In genomic region chr9:91071185-91071990, GRCh38 we compare ENCODE assay signal across 1 cellular context.
TF ChIP-seq lines count a peak whose summit lies in the region.

No MANE protein-coding gene starts in this region.

TF ChIP-seq in HepG2, 621 proteins besides CTCF, POLR2A, EP300 and RAD21 (continued from another document and continues in another):
- TF ChIP-seq HES4 (CRISPR knock-in tag; IDR thresholded peaks at IDR 0.05; ENCODE audit: borderline replicate concordance) (no peak), CHD2 (IDR thresholded peaks at IDR 0.05; ENCODE audit: low read depth, low read length) (no peak), ZNF251 (CRISPR knock-in tag; IDR thresholded peaks at IDR 0.05) (no peak), TP53 (CRISPR knock-in tag; conservative IDR thresholded peaks at IDR 0.05) (no peak), SUZ12 (IDR thresholded peaks at IDR 0.05; ENCODE audit: low read depth, low read length) (no peak), ZNF660 (CRISPR knock-in tag; IDR thresholded peaks at IDR 0.05; ENCODE audit: borderline replicate concordance, low read depth) (no peak), ZNF672 (CRISPR knock-in tag; IDR thresholded peaks at IDR 0.05) (no peak), GPBP1L1 (CRISPR knock-in tag; IDR thresholded peaks at IDR 0.05) (no peak), ZNF230 (CRISPR knock-in tag; IDR thresholded peaks at IDR 0.05) (no peak), ZBTB34 (CRISPR knock-in tag; IDR thresholded peaks at IDR 0.05) (0 out of 2 replicates have a peak, but pooled peaks have one; percentile 39), FIP1L1 (IDR thresholded peaks at IDR 0.05; ENCODE audit: borderline replicate concordance, insufficient read depth, low read depth, low read length) (no peak), ZNF704 (CRISPR knock-in tag; IDR thresholded peaks at IDR 0.05; ENCODE audit: borderline replicate concordance) (no peak), ISX (CRISPR knock-in tag; conservative IDR thresholded peaks at IDR 0.05) (no peak), ZNF790 (CRISPR knock-in tag; IDR thresholded peaks at IDR 0.05; ENCODE audit: borderline replicate concordance) (no peak), HNF4A (CRISPR knock-in tag; IDR thresholded peaks at IDR 0.05) (peak; percentile 43), REPIN1 (CRISPR knock-in tag; IDR thresholded peaks at IDR 0.05; ENCODE audit: borderline replicate concordance, low read depth) (no peak), ZNF776 (CRISPR knock-in tag; IDR thresholded peaks at IDR 0.05) (no peak), SNAPC2 (CRISPR knock-in tag; IDR thresholded peaks at IDR 0.05) (0 out of 2 replicates have a peak, but pooled peaks have one; percentile 46), BRD4 (CRISPR knock-in tag; IDR thresholded peaks at IDR 0.05) (peak; percentile 23; the same call in 1 of the 2 replicates), GATAD2A (CRISPR knock-in tag; IDR thresholded peaks at IDR 0.05) (peak; percentile 67), ZBTB3 (CRISPR knock-in tag; IDR thresholded peaks at IDR 0.05; ENCODE audit: borderline replicate concordance, low read depth) (no peak), SIN3A (IDR thresholded peaks at IDR 0.05; ENCODE audit: borderline replicate concordance, low read depth, low read length) (no peak), SSRP1 (CRISPR knock-in tag; IDR thresholded peaks at IDR 0.05) (peak; percentile 52), SP4 (CRISPR knock-in tag; IDR thresholded peaks at IDR 0.05) (no peak; the same call in 1 of the 2 replicates), ZNF646 (CRISPR knock-in tag; IDR thresholded peaks at IDR 0.05) (peak; percentile 38), YEATS4 (CRISPR knock-in tag; IDR thresholded peaks at IDR 0.05; ENCODE audit: borderline replicate concordance) (peak; percentile 88), SP140L (CRISPR knock-in tag; IDR thresholded peaks at IDR 0.05; ENCODE audit: borderline replicate concordance) (no peak), MBD4 (IDR thresholded peaks at IDR 0.05; ENCODE audit: borderline replicate concordance, low read length) (no peak), ZNF761 (CRISPR knock-in tag; conservative IDR thresholded peaks at IDR 0.05) (no peak), JUN (CRISPR knock-in tag; IDR thresholded peaks at IDR 0.05) (peak; percentile 20; the same call in 1 of the 2 replicates), ATM (IDR thresholded peaks at IDR 0.05; ENCODE audit: borderline replicate concordance) (no peak), NFKBIZ (CRISPR knock-in tag; IDR thresholded peaks at IDR 0.05) (peak; percentile 78; the same call in 1 of the 2 replicates), ZFYVE20 (CRISPR knock-in tag; IDR thresholded peaks at IDR 0.05; ENCODE audit: borderline replicate concordance, low read depth) (no peak), SRSF4 (IDR thresholded peaks at IDR 0.05; ENCODE audit: low read depth, low read length, poor library complexity, severe bottlenecking) (no peak), CENPT (CRISPR knock-in tag; IDR thresholded peaks at IDR 0.05; ENCODE audit: low read depth) (no peak), ZSCAN20 (CRISPR knock-in tag; IDR thresholded peaks at IDR 0.05; ENCODE audit: borderline replicate concordance) (no peak), RFXAP (CRISPR knock-in tag; IDR thresholded peaks at IDR 0.05; ENCODE audit: borderline replicate concordance) (peak; percentile 82; the same call in 1 of the 2 replicates), ZNF136 (CRISPR knock-in tag; IDR thresholded peaks at IDR 0.05; ENCODE audit: low read depth) (no peak), NCOA2 (CRISPR knock-in tag; IDR thresholded peaks at IDR 0.05) (peak; percentile 20; the same call in 1 of the 2 replicates), ATF3 (CRISPR knock-in tag; IDR thresholded peaks at IDR 0.05) (no peak), NFAT5 (CRISPR knock-in tag; IDR thresholded peaks at IDR 0.05) (no peak; the same call in 1 of the 2 replicates), ARID3A (IDR thresholded peaks at IDR 0.05; ENCODE audit: low read depth, low read length) (peak; percentile 89), TGIF2 (CRISPR knock-in tag; IDR thresholded peaks at IDR 0.05) (peak; percentile 69; the same call in 1 of the 2 replicates), PAX8 (CRISPR knock-in tag; IDR thresholded peaks at IDR 0.05; ENCODE audit: borderline replicate concordance) (no peak), ZNF24 (IDR thresholded peaks at IDR 0.05) (no peak), MEIS2 (CRISPR knock-in tag; IDR thresholded peaks at IDR 0.05) (0 out of 2 replicates have a peak, but pooled peaks have one; percentile 29), MAFF (IDR thresholded peaks at IDR 0.05; ENCODE audit: low read depth, low read length) (no peak), NPAS2 (CRISPR knock-in tag; IDR thresholded peaks at IDR 0.05; ENCODE audit: borderline replicate concordance) (no peak), IKZF4 (CRISPR knock-in tag; IDR thresholded peaks at IDR 0.05; ENCODE audit: borderline replicate concordance, low read depth, not compliant biosample characterization) (no peak), JUNB (CRISPR knock-in tag; IDR thresholded peaks at IDR 0.05; ENCODE audit: borderline replicate concordance) (no peak; the same call in 1 of the 2 replicates), ZNF20 (CRISPR knock-in tag; IDR thresholded peaks at IDR 0.05) (no peak), FOSL1 (CRISPR knock-in tag; IDR thresholded peaks at IDR 0.05; ENCODE audit: borderline replicate concordance) (no peak; the same call in 1 of the 2 replicates), KDM2A (CRISPR knock-in tag; IDR thresholded peaks at IDR 0.05; ENCODE audit: borderline replicate concordance, low read depth) (0 out of 2 replicates have a peak, but pooled peaks have one; percentile 31), RELA (CRISPR knock-in tag; IDR thresholded peaks at IDR 0.05) (no peak), CBFB (CRISPR knock-in tag; IDR thresholded peaks at IDR 0.05) (no peak)
